Comparison of ENCODE assay signal across 8 cellular contexts in the genomic region with DNA sequence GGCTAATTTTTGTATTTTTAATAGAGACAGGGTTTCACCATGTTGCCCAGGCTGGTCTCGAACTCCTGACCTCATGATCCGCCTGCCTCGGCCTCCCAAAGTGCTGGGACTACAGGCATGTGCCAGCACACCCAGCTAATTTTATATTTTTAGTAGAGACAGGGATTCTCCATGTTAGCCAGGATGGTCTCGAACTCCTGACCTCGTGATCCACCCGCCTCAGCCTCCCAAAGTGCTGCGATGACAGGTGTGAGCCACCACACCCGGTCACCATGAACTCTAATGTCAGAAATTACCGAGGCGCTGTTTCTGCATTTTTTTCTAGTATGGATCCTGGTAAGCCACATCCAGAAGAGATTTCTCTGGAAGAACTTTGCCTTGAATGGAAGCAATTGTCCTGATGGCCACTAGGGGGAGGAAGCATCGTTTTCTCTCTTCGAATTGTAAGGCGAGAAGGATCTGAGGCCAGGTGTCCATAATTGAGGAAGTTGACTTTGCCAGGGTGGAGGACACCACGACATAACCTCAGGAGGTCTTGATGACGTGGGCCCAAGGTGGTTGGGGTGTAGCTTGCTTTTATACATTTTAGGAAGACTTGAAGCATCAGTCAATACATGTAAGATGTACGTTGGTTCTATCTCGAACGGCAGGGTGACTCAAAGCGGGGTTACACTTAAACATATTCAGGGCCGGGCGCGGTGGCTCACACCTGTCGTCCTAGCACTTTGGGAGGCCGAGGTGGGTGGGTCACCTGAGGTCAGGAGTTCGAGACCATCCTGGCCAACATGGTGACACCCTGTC. TPM values are rescaled to one million over a fixed set of nuclear protein-coding genes. Genes with fewer than 3 reads are reported as not detected.
DNase-seq lines count a peak whose midpoint lies in the region; TF ChIP-seq lines count a peak whose summit lies in the region.
"Not testable (repeated sequence)": the region's sequence is repeated elsewhere in the genome, so short reads cannot be mapped to it uniquely, and the experiment has no call there.
"Had no signal": no experiment of that assay in that cellular context is flagged by ENCODE, and none has a peak within 500 bp of the region (broad histone marks: within the 10 kb centered on the region; RNA-seq: fewer than 3 reads in every experiment).

No MANE protein-coding gene starts in this region.

- not testable (repeated sequence) for H3K9me3 ChIP-seq in right atrium auricular region

- not testable (repeated sequence) for H3K36me3 ChIP-seq in right atrium auricular region

- H3K36me3 Mint-ChIP-seq in IgD-negative memory B cell; brain; osteocyte (ENCODE audit: unreplicated experiment): not testable (repeated sequence)

- peaks cover 9 to 12% (median 11%) of the 10 kb centered on the region in 3 donors for H3K4me1 Mint-ChIP-seq in IgD-negative memory B cell
- peaks cover 14% of the 10 kb centered on the region for H3K4me1 Mint-ChIP-seq in brain
- peaks cover 12% of the 10 kb centered on the region for H3K4me1 Mint-ChIP-seq in osteocyte (ENCODE audit: unreplicated experiment)

- not testable (repeated sequence) for H3K4me1 ChIP-seq in right atrium auricular region

- H3K27me3 Mint-ChIP-seq in IgD-negative memory B cell; brain; osteocyte (ENCODE audit: unreplicated experiment): not testable (repeated sequence)

- H3K27ac ChIP-seq in right atrium auricular region, result not testable (repeated sequence)

- H3K4me3 Mint-ChIP-seq in IgD-negative memory B cell, result peak overlapping the region in 1 of 4 donors; percentile 9
- H3K4me3 Mint-ChIP-seq in brain; osteocyte (ENCODE audit: unreplicated experiment): not testable (repeated sequence)

- H3K27me3 ChIP-seq in right atrium auricular region, result not testable (repeated sequence)

- H3K27ac Mint-ChIP-seq in IgD-negative memory B cell (peak overlapping the region; percentile 29 to 77 (median 74)), brain (peak overlapping the region in 1 of 5 experiments; percentile 76)
- H3K27ac Mint-ChIP-seq in osteocyte (ENCODE audit: unreplicated experiment), result not testable (repeated sequence)

- H3K4me3 ChIP-seq in right atrium auricular region, result not testable (repeated sequence)

- not testable (repeated sequence) for H3K9me3 Mint-ChIP-seq in IgD-negative memory B cell; osteocyte (ENCODE audit: unreplicated experiment)
- H3K9me3 Mint-ChIP-seq in brain, result peaks cover 9 to 19% (median 14%) of the 10 kb centered on the region in 5 experiments

- DNase-seq in GM03348 (ENCODE audit: low spot score) (peak; percentile 81), NCI-H526 (lab: John Stamatoyannopoulos, UW) (peak; percentile 64 to 76), UCSD-AML1 (lab: John Stamatoyannopoulos, UW; ENCODE audit: unreplicated experiment) (peak; percentile 34)
- not testable (repeated sequence) for DNase-seq in right atrium auricular region (ENCODE audit: low spot score); osteocyte (ENCODE audit: extremely low spot score, unreplicated experiment)

- TF ChIP-seq CTCF in brain (conservative IDR thresholded peaks at IDR 0.05) (peak; percentile 49 to 65), right atrium auricular region (IDR thresholded peaks at IDR 0.05) (peak; percentile 77 to 85), osteocyte (IDR thresholded peaks at IDR 0.05) (peak; percentile 84)

RNA-seq across cellular contexts. Expression of a gene that starts 37.4 kb away (rescaled TPM):
- 1.8 TPM for polyA plus RNA-seq in IgD-negative memory B cell
- not detected for polyA plus RNA-seq in brain (ENCODE audit: insufficient read depth, low read depth, low replicate concordance)
- total RNA-seq in right atrium auricular region, result not detected
- total RNA-seq in osteocyte, result not detected in 2 replicates
- total RNA-seq: glomerular endothelial cell had no signal
